ENCODE assay signal across 11 cellular contexts in genomic region chr1:36115200-36115669, GRCh38. TPM values are rescaled to one million over a fixed set of nuclear protein-coding genes. Genes with fewer than 3 reads are reported as not detected.
A peak's percentile ranks its signal among the peaks of the same experiment; 100 is the strongest.
DNase-seq lines count a peak whose midpoint lies in the region; ATAC-seq, FAIRE-seq and TF ChIP-seq lines count a peak whose summit lies in the region.
"Had no signal": no experiment of that assay in that cellular context is flagged by ENCODE, and none has a peak within 500 bp of the region (broad histone marks: within the 10 kb centered on the region; RNA-seq: fewer than 3 reads in every experiment).

No MANE protein-coding gene starts in this region.

- H3K27me3 ChIP-seq in K562 (ENCODE audit: control insufficient read depth in 2 of 2, insufficient read depth in 2 of 2, low read length in 2 of 2) = no peaks in the 10 kb centered on the region
- H3K27me3 ChIP-seq in right cardiac atrium (ENCODE audit: control insufficient read depth, insufficient read depth) = no peaks in the 10 kb centered on the region
- no peaks in the 10 kb centered on the region for H3K27me3 ChIP-seq in thoracic aorta (replicated peaks; ENCODE audit: insufficient read depth)

- no peak for TF ChIP-seq CTCF in K562 (IDR thresholded peaks at IDR 0.05 in 2 of 3, conservative IDR thresholded peaks at IDR 0.05 in 1 of 3; ENCODE audit: insufficient read depth in 2 of 3, low read depth in 1 of 3, low read length in 3 of 3)
- TF ChIP-seq CTCF in thoracic aorta (IDR thresholded peaks at IDR 0.05) = no peak

- intact Hi-C loops in K562 (cut with micrococcal nuclease) (no loop called here), right cardiac atrium (cut with DNase I) (no loop called here)

- no peak for FAIRE-seq in K562 (lab: Jason Lieb, UNC)

- ATAC-seq in K562 (peak; percentile 26; the same call in 2 of the 3 replicates), right cardiac atrium (peak; percentile 65 to 79), thoracic aorta (ENCODE audit: insufficient number of reproducible peaks, low FRiP score, low read depth) (peak; percentile 56)

- no TSS peak for BruUV-seq in K562 (replicated peaks; lab: Mats Ljungman, UMichigan)

- H3K4me2 ChIP-seq in K562 (ENCODE audit: insufficient read depth, low read length) = no peak overlapping the region

- DNase-seq in H4 (ENCODE audit: low spot score) (peak; percentile 73), K562 (ENCODE audit: extremely low read depth in 1 of 4, low spot score in 3 of 4) (peak in 2 of 4 experiments; percentile 39), right cardiac atrium (peak; percentile 52 to 87 (median 85)), thoracic aorta (ENCODE audit: low spot score) (peak; percentile 41), foreskin melanocyte (no peak), NCI-H510A treated with DMSO at 0.1 percent for 48 hours (lab: John Stamatoyannopoulos, UW) (no peak), activated gamma-delta T cell treated with Interleukin-2 at 50 U/mL for 16 hours (no peak)
- no peak for DNase-seq in stimulated activated CD4-positive, alpha-beta T cell treated with anti-CD3 and anti-CD28 coated beads, Interleukin-4, amount 100 ng/mL, for 4 hours
- DNase-seq: NCI-H1417 had no signal

- H3K79me2 ChIP-seq in K562 (ENCODE audit: control insufficient read depth, insufficient read depth, low read length) = no peaks in the 10 kb centered on the region

- no peak for TF ChIP-seq POLR2A in K562 (conservative IDR thresholded peaks at IDR 0.05)

- H3K4me3 ChIP-seq in K562 (no peak overlapping the region), right cardiac atrium (ENCODE audit: low read length) (no peak overlapping the region), thoracic aorta (peak overlapping the region; percentile 46)

- no peak overlapping the region for H3K27ac ChIP-seq in K562 (ENCODE audit: extremely low read depth, low read depth, low read length)
- no peak overlapping the region for H3K27ac ChIP-seq in right cardiac atrium (ENCODE audit: low read length)
- H3K27ac ChIP-seq in thoracic aorta = peak overlapping the region; percentile 90 to 96

- CTCF ChIA-PET in K562 (lab: Yijun Ruan, JAX; ENCODE audit: low intra/inter-chr PET ratio) = no interaction called here

- H3K9ac ChIP-seq in K562 (ENCODE audit: insufficient read depth in 1 of 2, low read depth in 2 of 2, low read length in 2 of 2) = peak overlapping the region in 1 of 2 experiments; percentile 83; a peak in 2 of 4 replicates

- POLR2A ChIA-PET in K562 (lab: Yijun Ruan, JAX) = interaction anchor here (0.6 to 1.4 kb wide), 5 partner anchors 10 to 305 kb away, joined by 3 to 5 read pairs (median 3); partner anchors contain the start of gene THRAP3

- H3K9me1 ChIP-seq in K562 (ENCODE audit: control insufficient read depth, insufficient read depth, low read length) = no peaks in the 10 kb centered on the region

- no peaks in the 10 kb centered on the region for H3K36me3 ChIP-seq in K562 (ENCODE audit: control insufficient read depth, insufficient read depth, low read length)
- H3K36me3 ChIP-seq in thoracic aorta = no peaks in the 10 kb centered on the region

- H3K4me1 ChIP-seq in K562 (replicated peaks in 1 of 2; ENCODE audit: control insufficient read depth in 2 of 2, insufficient read depth in 2 of 2, low read length in 2 of 2) = peaks cover 0 to 24% of the 10 kb centered on the region in 2 experiments; a peak in 3 of 5 replicates
- H3K4me1 ChIP-seq in right cardiac atrium (ENCODE audit: control insufficient read depth, insufficient read depth, low read length) = no peaks in the 10 kb centered on the region
- peaks cover 27 to 60% of the 10 kb centered on the region in 2 donors for H3K4me1 ChIP-seq in thoracic aorta (ENCODE audit: control insufficient read depth in 1 of 2, low read depth in 2 of 2)

- no peak for TF ChIP-seq RAD21 in K562 (CRISPR knock-in tag; conservative IDR thresholded peaks at IDR 0.05 in 1 of 2, IDR thresholded peaks at IDR 0.05 in 1 of 2)

- H4K20me1 ChIP-seq in K562 (replicated peaks; ENCODE audit: control insufficient read depth, insufficient read depth, low read length) = no peaks in the 10 kb centered on the region; the same call in none of the 2 replicates

- H2AFZ ChIP-seq in K562 (ENCODE audit: low read depth, low read length) = peak overlapping the region; percentile 5; the same call in 1 of the 2 replicates

- 67% methylated on average over 18 of the region's 18 CpGs for WGBS in K562 (ENCODE audit: insufficient coverage, low coverage, missing lambda C conversion rate)
- 50% methylated on average over 18 of the region's 18 CpGs for WGBS in right cardiac atrium

- in situ Hi-C loops in K562 (cut with MboI) = no loop called here

- H3K9me3 ChIP-seq in K562 (replicated peaks; ENCODE audit: control insufficient read depth, insufficient read depth, low read depth, low read length) = no peaks in the 10 kb centered on the region
- H3K9me3 ChIP-seq in right cardiac atrium (ENCODE audit: control insufficient read depth, low read length) = no peaks in the 10 kb centered on the region
- no peaks in the 10 kb centered on the region for H3K9me3 ChIP-seq in thoracic aorta

- TF ChIP-seq EP300 in K562 (IDR thresholded peaks at IDR 0.05; ENCODE audit: low read length) = no peak

RNA-seq across cellular contexts. Expression of gene COL8A2, which starts 9.8 kb away (rescaled TPM):
- total RNA-seq in H4 (2014; rRNA removed; shearing (Covaris generic)) = 0.08 and 0.88 TPM in 2 replicates
- 0.07 and 0.11 TPM in 2 replicates for total RNA-seq in K562 (2011; cell fraction: chromatin; rRNA removed; ENCODE audit: low replicate concordance)
- total RNA-seq in K562 (2011; cell fraction: nucleolus; rRNA removed) = 0.13 and 0.17 TPM in 2 replicates
- 0.07 TPM in 1 of 2 replicates, not detected in the other for total RNA-seq in K562 (2011; cell fraction: nucleoplasm; rRNA removed)
- total RNA-seq in K562 (2014; rRNA removed) (0.14 TPM in 1 of 2 replicates, not detected in the other), K562 (2014; rRNA removed; fragmentation: Illumina TruSeq; extraction: Trizol) (0.03 TPM in 1 of 2 replicates, not detected in the other), K562 (2015; rRNA removed; fragmentation: Illumina TruSeq; extraction: Trizol) (not detected in 2 replicates), K562 (2021) (0.04 and 0.09 TPM in 2 replicates), right cardiac atrium (1 to 10 TPM; 2.7 to 4.1 (median 3.3) TPM), thoracic aorta (100 to 1,000 TPM in 1 of 2 donors, 10 to 100 TPM in 1; 41.6 to 126 TPM)
- polyA plus RNA-seq in K562 (2011; rRNA removed) (0.04 TPM in 2 replicates), K562 (2014; fragmentation: Illumina TruSeq; extraction: Trizol) (0.07 TPM in 1 of 2 replicates, not detected in the other), K562 (2014; fragmentation: Nextera tagmentation; extraction: Ambion mirVana) (not detected), K562 (2014; rRNA removed) (0.03 TPM in 1 of 2 replicates, not detected in the other), right cardiac atrium (2.4 TPM)
- polyA plus RNA-seq in K562 (2011; cell fraction: cytosol; rRNA removed) = 0.09 TPM in 1 of 2 replicates, not detected in the other
- 0.11 TPM in 1 of 2 replicates, not detected in the other for polyA plus RNA-seq in K562 (2011; cell fraction: nucleus; rRNA removed)
- 0.01 and 0.07 TPM in 2 replicates for polyA plus RNA-seq in K562 (2012)
- not detected in 2 replicates for polyA minus RNA-seq in K562 (2011; rRNA and poly(A)+ RNA removed)
- polyA minus RNA-seq in K562 (2011; cell fraction: cytosol; rRNA and poly(A)+ RNA removed) = not detected in 2 replicates
- 0.13 TPM in 1 of 2 replicates, not detected in the other for polyA minus RNA-seq in K562 (2011; cell fraction: nucleus; rRNA and poly(A)+ RNA removed)

RNA-seq across cellular contexts. Expression of gene ADPRS, which starts 26.5 kb away (rescaled TPM):
- total RNA-seq in H4 (2014; rRNA removed; shearing (Covaris generic)) = 40.8 and 50.8 TPM in 2 replicates
- 6.1 and 18.5 TPM in 2 replicates for total RNA-seq in K562 (2011; cell fraction: chromatin; rRNA removed; ENCODE audit: low replicate concordance)
- total RNA-seq in K562 (2011; cell fraction: nucleolus; rRNA removed) = 17.3 and 17.4 TPM in 2 replicates
- 12.3 and 12.6 TPM in 2 replicates for total RNA-seq in K562 (2011; cell fraction: nucleoplasm; rRNA removed)
- total RNA-seq in K562 (2014; rRNA removed) = 40.0 and 52.5 TPM in 2 replicates
- total RNA-seq in K562 (2014; rRNA removed; fragmentation: Illumina TruSeq; extraction: Trizol) = 15.1 and 21.2 TPM in 2 replicates
- 26.7 and 27.4 TPM in 2 replicates for total RNA-seq in K562 (2015; rRNA removed; fragmentation: Illumina TruSeq; extraction: Trizol)
- 30.9 and 33.4 TPM in 2 replicates for total RNA-seq in K562 (2021)
- 34.4 and 37.0 TPM in 2 replicates for polyA plus RNA-seq in K562 (2011; rRNA removed)
- 43.8 and 51.3 TPM in 2 replicates for polyA plus RNA-seq in K562 (2011; cell fraction: cytosol; rRNA removed)
- 27.6 and 28.3 TPM in 2 replicates for polyA plus RNA-seq in K562 (2011; cell fraction: nucleus; rRNA removed)
- polyA plus RNA-seq in K562 (2012) = 24.0 and 26.0 TPM in 2 replicates
- polyA plus RNA-seq in K562 (2014; fragmentation: Illumina TruSeq; extraction: Trizol) = 25.2 and 26.7 TPM in 2 replicates
- 1 to 10 TPM; 5.9 to 8.4 TPM for polyA plus RNA-seq in K562 (2014; fragmentation: Nextera tagmentation; extraction: Ambion mirVana)
- polyA plus RNA-seq in K562 (2014; rRNA removed) = 29.9 and 37.2 TPM in 2 replicates
- polyA minus RNA-seq in K562 (2011; rRNA and poly(A)+ RNA removed) = 12.3 and 15.7 TPM in 2 replicates
- polyA minus RNA-seq in K562 (2011; cell fraction: cytosol; rRNA and poly(A)+ RNA removed) = 12.0 and 12.3 TPM in 2 replicates
- polyA minus RNA-seq in K562 (2011; cell fraction: nucleus; rRNA and poly(A)+ RNA removed) = 4.6 and 6.2 TPM in 2 replicates
- 10 to 100 TPM; 12.3 to 17.1 (median 13.0) TPM for total RNA-seq in right cardiac atrium
- polyA plus RNA-seq in right cardiac atrium = 19.5 TPM
- 10 to 100 TPM; 34.0 to 34.1 TPM for total RNA-seq in thoracic aorta

RNA-seq across cellular contexts. Expression of gene TEKT2, which starts 31.3 kb away (rescaled TPM):
- not detected in 2 replicates for total RNA-seq in H4 (2014; rRNA removed; shearing (Covaris generic))
- total RNA-seq in K562 (2011; cell fraction: chromatin; rRNA removed; ENCODE audit: low replicate concordance) = 0.62 TPM in 1 of 2 replicates, not detected in the other
- 0.92 and 1.0 TPM in 2 replicates for total RNA-seq in K562 (2011; cell fraction: nucleolus; rRNA removed)
- 0.66 and 0.92 TPM in 2 replicates for total RNA-seq in K562 (2011; cell fraction: nucleoplasm; rRNA removed)
- total RNA-seq in K562 (2014; rRNA removed) = 0.36 TPM in 1 of 2 replicates, not detected in the other
- total RNA-seq in K562 (2014; rRNA removed; fragmentation: Illumina TruSeq; extraction: Trizol) = 0.19 TPM in 1 of 2 replicates, not detected in the other
- 0.19 and 0.40 TPM in 2 replicates for total RNA-seq in K562 (2015; rRNA removed; fragmentation: Illumina TruSeq; extraction: Trizol)
- total RNA-seq in K562 (2021) = 0.60 and 0.78 TPM in 2 replicates
- 0.06 and 0.24 TPM in 2 replicates for polyA plus RNA-seq in K562 (2011; rRNA removed)
- 0.19 and 0.25 TPM in 2 replicates for polyA plus RNA-seq in K562 (2011; cell fraction: cytosol; rRNA removed)
- 0.41 and 0.68 TPM in 2 replicates for polyA plus RNA-seq in K562 (2011; cell fraction: nucleus; rRNA removed)
- polyA plus RNA-seq in K562 (2012) = 0.21 and 0.25 TPM in 2 replicates
- polyA plus RNA-seq in K562 (2014; fragmentation: Illumina TruSeq; extraction: Trizol) = 0.24 and 0.37 TPM in 2 replicates
- polyA plus RNA-seq in K562 (2014; fragmentation: Nextera tagmentation; extraction: Ambion mirVana) = under 1 TPM; 0.08 to 0.14 TPM
- 0.19 and 0.94 TPM in 2 replicates for polyA plus RNA-seq in K562 (2014; rRNA removed)
- not detected in 2 replicates for polyA minus RNA-seq in K562 (2011; rRNA and poly(A)+ RNA removed)
- polyA minus RNA-seq in K562 (2011; cell fraction: cytosol; rRNA and poly(A)+ RNA removed) = not detected in 2 replicates
- polyA minus RNA-seq in K562 (2011; cell fraction: nucleus; rRNA and poly(A)+ RNA removed) = 0.56 TPM in 1 of 2 replicates, not detected in the other
- under 1 TPM in 2 of 4 donors, not detected in 2; 0.23 to 0.35 TPM for total RNA-seq in right cardiac atrium
- 0.14 TPM for polyA plus RNA-seq in right cardiac atrium
- total RNA-seq in thoracic aorta = not detected
- total RNA-seq: activated CD8-positive, alpha-beta memory T cell treated with anti-CD3 and anti-CD28 coated beads for 36 hours; SK-MEL-5 had no signal

RNA-seq across cellular contexts. Expression of gene TRAPPC3, which starts 34.1 kb away (rescaled TPM):
- 105 and 110 TPM in 2 replicates for total RNA-seq in H4 (2014; rRNA removed; shearing (Covaris generic))
- total RNA-seq in K562 (2011; cell fraction: chromatin; rRNA removed; ENCODE audit: low replicate concordance) = 60.6 and 88.2 TPM in 2 replicates
- total RNA-seq in K562 (2011; cell fraction: nucleolus; rRNA removed) = 67.4 and 71.0 TPM in 2 replicates
- 76.7 and 96.0 TPM in 2 replicates for total RNA-seq in K562 (2011; cell fraction: nucleoplasm; rRNA removed)
- total RNA-seq in K562 (2014; rRNA removed) (132 and 141 TPM in 2 replicates), K562 (2014; rRNA removed; fragmentation: Illumina TruSeq; extraction: Trizol) (109 and 114 TPM in 2 replicates), K562 (2015; rRNA removed; fragmentation: Illumina TruSeq; extraction: Trizol) (112 and 115 TPM in 2 replicates), K562 (2021) (83.4 and 90.9 TPM in 2 replicates), right cardiac atrium (10 to 100 TPM; 58.5 to 67.2 (median 64.0) TPM), thoracic aorta (10 to 100 TPM; 78.5 to 92.3 TPM)
- polyA plus RNA-seq in K562 (2011; rRNA removed) (128 and 141 TPM in 2 replicates), K562 (2014; fragmentation: Illumina TruSeq; extraction: Trizol) (127 and 140 TPM in 2 replicates), K562 (2014; fragmentation: Nextera tagmentation; extraction: Ambion mirVana) (10 to 100 TPM; 20.6 to 41.8 TPM), K562 (2014; rRNA removed) (119 and 142 TPM in 2 replicates), right cardiac atrium (73.6 TPM)
- 75.6 and 128 TPM in 2 replicates for polyA plus RNA-seq in K562 (2011; cell fraction: cytosol; rRNA removed)
- 80.4 and 107 TPM in 2 replicates for polyA plus RNA-seq in K562 (2011; cell fraction: nucleus; rRNA removed)
- polyA plus RNA-seq in K562 (2012) = 109 and 110 TPM in 2 replicates
- 47.8 and 54.0 TPM in 2 replicates for polyA minus RNA-seq in K562 (2011; rRNA and poly(A)+ RNA removed)
- 29.4 and 32.5 TPM in 2 replicates for polyA minus RNA-seq in K562 (2011; cell fraction: cytosol; rRNA and poly(A)+ RNA removed)
- 18.6 and 31.1 TPM in 2 replicates for polyA minus RNA-seq in K562 (2011; cell fraction: nucleus; rRNA and poly(A)+ RNA removed)

RNA-seq across cellular contexts. Expression of gene MAP7D1, which starts 40.7 kb away (rescaled TPM):
- 59.1 and 79.3 TPM in 2 replicates for total RNA-seq in H4 (2014; rRNA removed; shearing (Covaris generic))
- 28.8 and 80.6 TPM in 2 replicates for total RNA-seq in K562 (2011; cell fraction: chromatin; rRNA removed; ENCODE audit: low replicate concordance)
- 47.5 and 62.2 TPM in 2 replicates for total RNA-seq in K562 (2011; cell fraction: nucleolus; rRNA removed)
- 37.8 and 52.2 TPM in 2 replicates for total RNA-seq in K562 (2011; cell fraction: nucleoplasm; rRNA removed)
- 72.8 and 74.4 TPM in 2 replicates for total RNA-seq in K562 (2014; rRNA removed)
- total RNA-seq in K562 (2014; rRNA removed; fragmentation: Illumina TruSeq; extraction: Trizol) = 17.4 and 20.8 TPM in 2 replicates
- 34.5 and 37.8 TPM in 2 replicates for total RNA-seq in K562 (2015; rRNA removed; fragmentation: Illumina TruSeq; extraction: Trizol)
- 101 and 108 TPM in 2 replicates for total RNA-seq in K562 (2021)
- polyA plus RNA-seq in K562 (2011; rRNA removed) = 17.2 and 18.4 TPM in 2 replicates
- polyA plus RNA-seq in K562 (2011; cell fraction: cytosol; rRNA removed) = 14.6 and 28.7 TPM in 2 replicates
- 34.1 and 46.2 TPM in 2 replicates for polyA plus RNA-seq in K562 (2011; cell fraction: nucleus; rRNA removed)
- polyA plus RNA-seq in K562 (2012) = 51.5 and 56.5 TPM in 2 replicates
- polyA plus RNA-seq in K562 (2014; fragmentation: Illumina TruSeq; extraction: Trizol) = 49.2 and 53.7 TPM in 2 replicates
- polyA plus RNA-seq in K562 (2014; fragmentation: Nextera tagmentation; extraction: Ambion mirVana) = 1 to 10 TPM; 3.6 to 4.4 TPM
- 53.8 and 54.7 TPM in 2 replicates for polyA plus RNA-seq in K562 (2014; rRNA removed)
- 8.2 and 9.2 TPM in 2 replicates for polyA minus RNA-seq in K562 (2011; rRNA and poly(A)+ RNA removed)
- 31.8 and 55.1 TPM in 2 replicates for polyA minus RNA-seq in K562 (2011; cell fraction: cytosol; rRNA and poly(A)+ RNA removed)
- 13.1 and 14.8 TPM in 2 replicates for polyA minus RNA-seq in K562 (2011; cell fraction: nucleus; rRNA and poly(A)+ RNA removed)
- total RNA-seq in right cardiac atrium = 100 to 1,000 TPM; 285 to 403 (median 374) TPM
- 330 TPM for polyA plus RNA-seq in right cardiac atrium
- total RNA-seq in thoracic aorta = 100 to 1,000 TPM; 170 to 186 TPM

Comparison
In these comparisons a context has a peak if more than half of its experiments do, and no peak if none do; other contexts are left out.
1. DNase-seq: peak in H4 (single experiment), right cardiac atrium (3 of 3) and thoracic aorta (single experiment); none in foreskin melanocyte (single experiment), stimulated activated CD4-positive, alpha-beta T cell treated with anti-CD3 and anti-CD28 coated beads, Interleukin-4, amount 100 ng/mL, for 4 hours (0 of 2), NCI-H510A treated with DMSO at 0.1 percent for 48 hours (single experiment) and activated gamma-delta T cell treated with Interleukin-2 at 50 U/mL for 16 hours (single experiment).
2. H3K27ac ChIP-seq: peak in thoracic aorta (2 of 2); none in K562 (single experiment) and right cardiac atrium (single experiment).
3. RNA of gene COL8A2, which starts 9.8 kb away (total RNA-seq): 41.6 to 126 TPM in thoracic aorta; 2.7 to 4.1 TPM in right cardiac atrium, 0.08 to 0.88 TPM in H4 and 0.03 to 0.17 TPM in K562; every median in the first group is over 4 times any median in the second.
4. Peak in every context shown above with its lines, with median percentiles within 50 percentile points of each other: ATAC-seq.